Comparison of ENCODE assay signal across 1 cellular context in genomic region chr2:46337208-46337994, GRCh38.
TF ChIP-seq lines count a peak whose summit lies in the region.

No MANE protein-coding gene starts in this region.

TF ChIP-seq in H1, 55 proteins besides CTCF, POLR2A, EP300 and RAD21 (continued from another document):
- TF ChIP-seq CHD7 (IDR thresholded peaks at IDR 0.05; ENCODE audit: insufficient replicate concordance, low read length), result no peak
- no peak for TF ChIP-seq HDAC2 (IDR thresholded peaks at IDR 0.05; ENCODE audit: borderline replicate concordance in 1 of 2, low read depth in 2 of 2, low read length in 2 of 2)
- TF ChIP-seq E2F6 (IDR thresholded peaks at IDR 0.05), result no peak
- no peak for TF ChIP-seq TCF12 (IDR thresholded peaks at IDR 0.05; ENCODE audit: low read depth, low read length)
- no peak for TF ChIP-seq SIRT6 (IDR thresholded peaks at IDR 0.05; ENCODE audit: low read length)
